1 cellular context compared by ENCODE assay signal in the genomic region with DNA sequence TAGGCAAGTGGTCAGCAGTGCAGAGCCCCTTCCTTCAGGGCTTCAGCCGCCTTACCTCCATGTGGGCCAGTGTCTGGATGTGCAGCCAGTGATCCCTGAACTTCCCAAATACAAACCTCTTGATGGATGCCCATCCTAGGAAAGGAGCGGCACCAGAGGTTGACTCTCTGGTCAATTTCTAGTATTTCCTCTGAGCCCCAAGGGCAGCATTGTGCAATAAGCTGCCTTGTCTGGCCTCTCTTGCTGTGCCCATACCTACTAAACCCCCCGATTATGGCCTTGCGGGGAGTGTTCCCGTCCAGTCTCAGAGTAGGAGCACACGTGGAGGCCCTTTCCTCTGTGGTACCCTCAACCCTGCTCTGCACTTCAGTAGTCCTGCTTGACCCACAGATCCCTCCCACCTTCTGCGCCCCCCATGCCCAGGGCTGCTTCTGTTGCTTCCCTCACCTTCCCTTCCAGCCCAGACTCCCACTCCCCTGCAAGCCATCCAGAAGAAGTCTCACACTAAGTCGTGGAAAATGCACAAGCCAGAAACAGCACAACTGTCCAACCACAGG.
A peak's percentile ranks its signal among the peaks of the same experiment; 100 is the strongest.
TF ChIP-seq lines count a peak whose summit lies in the region.

No MANE protein-coding gene starts in this region.

TF ChIP-seq in HepG2, 621 proteins besides CTCF, POLR2A, EP300 and RAD21 (continued from another document):
- TF ChIP-seq, protein P1, sequence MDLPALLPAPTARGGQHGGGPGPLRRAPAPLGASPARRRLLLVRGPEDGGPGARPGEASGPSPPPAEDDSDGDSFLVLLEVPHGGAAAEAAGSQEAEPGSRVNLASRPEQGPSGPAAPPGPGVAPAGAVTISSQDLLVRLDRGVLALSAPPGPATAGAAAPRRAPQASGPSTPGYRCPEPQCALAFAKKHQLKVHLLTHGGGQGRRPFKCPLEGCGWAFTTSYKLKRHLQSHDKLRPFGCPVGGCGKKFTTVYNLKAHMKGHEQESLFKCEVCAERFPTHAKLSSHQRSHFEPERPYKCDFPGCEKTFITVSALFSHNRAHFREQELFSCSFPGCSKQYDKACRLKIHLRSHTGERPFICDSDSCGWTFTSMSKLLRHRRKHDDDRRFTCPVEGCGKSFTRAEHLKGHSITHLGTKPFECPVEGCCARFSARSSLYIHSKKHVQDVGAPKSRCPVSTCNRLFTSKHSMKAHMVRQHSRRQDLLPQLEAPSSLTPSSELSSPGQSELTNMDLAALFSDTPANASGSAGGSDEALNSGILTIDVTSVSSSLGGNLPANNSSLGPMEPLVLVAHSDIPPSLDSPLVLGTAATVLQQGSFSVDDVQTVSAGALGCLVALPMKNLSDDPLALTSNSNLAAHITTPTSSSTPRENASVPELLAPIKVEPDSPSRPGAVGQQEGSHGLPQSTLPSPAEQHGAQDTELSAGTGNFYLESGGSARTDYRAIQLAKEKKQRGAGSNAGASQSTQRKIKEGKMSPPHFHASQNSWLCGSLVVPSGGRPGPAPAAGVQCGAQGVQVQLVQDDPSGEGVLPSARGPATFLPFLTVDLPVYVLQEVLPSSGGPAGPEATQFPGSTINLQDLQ (CRISPR knock-in tag; IDR thresholded peaks at IDR 0.05) = no peak
- TF ChIP-seq ZNF12 (CRISPR knock-in tag; IDR thresholded peaks at IDR 0.05) = peak; percentile 54; the same call in 1 of the 2 replicates
- TF ChIP-seq U2AF1 (optimal IDR thresholded peaks at IDR 0.05; ENCODE audit: low read depth, low read length) = no peak
- no peak for TF ChIP-seq SALL1 (CRISPR knock-in tag; IDR thresholded peaks at IDR 0.05)
